In the genomic region with DNA sequence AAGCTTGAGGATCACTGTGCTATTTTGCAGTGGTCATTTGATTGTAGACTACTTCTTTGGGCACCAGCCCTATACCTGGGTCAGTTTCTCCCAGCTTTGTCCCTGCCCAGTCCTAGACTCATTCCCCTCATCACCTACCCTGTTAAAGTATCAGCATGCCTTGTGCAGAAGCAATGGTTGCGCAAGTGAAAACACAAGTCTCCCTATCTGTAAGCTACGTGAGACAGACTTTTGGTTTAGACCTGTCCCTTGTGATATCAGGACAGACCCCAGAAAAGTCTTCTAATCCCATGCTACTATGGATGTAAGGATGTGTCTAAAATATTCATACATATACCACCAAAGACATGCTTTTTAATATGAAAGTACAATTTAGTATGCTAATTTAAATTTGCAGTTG, we compare ENCODE assay signal across 22 cellular contexts.
"Had no signal": no experiment of that assay in that cellular context is flagged by ENCODE, and none has a peak within 500 bp of the region (broad histone marks: within the 10 kb centered on the region; RNA-seq: fewer than 3 reads in every experiment).

No MANE protein-coding gene starts in this region.

- H3K4me3 Mint-ChIP-seq: memory B cell, natural killer cell, type B pancreatic cell had no signal

- H3K4me1 ChIP-seq: gastrocnemius medialis, lower lobe of right lung, parathyroid adenoma, stomach, thyroid gland had no signal

- H3K36me3 Mint-ChIP-seq: memory B cell, natural killer cell, type B pancreatic cell had no signal

- H3K27ac ChIP-seq: coronary artery, gastrocnemius medialis, lower lobe of right lung, parathyroid adenoma, stomach, thyroid gland had no signal

- H3K27me3 Mint-ChIP-seq: memory B cell, progenitor cell of endocrine pancreas, type B pancreatic cell had no signal

- H2AFZ ChIP-seq: parathyroid adenoma had no signal

- DNase-seq: dermis blood vessel endothelial cell; effector memory CD4-positive, alpha-beta T cell; gastrocnemius medialis; head of caudate nucleus; left ventricle myocardium superior; lower lobe of right lung; natural killer cell; stimulated activated CD4-positive, alpha-beta T cell treated with anti-CD3 and anti-CD28 coated beads, Interleukin-12 subunit alpha, Interleukin-12 subunit beta, amount 100 ng/mL, for 4 hours; stimulated activated CD4-positive, alpha-beta T cell treated with anti-CD3 and anti-CD28 coated beads, Interleukin-1b, Interleukin-23, amount 100 ng/mL, for 48 hours; stimulated activated CD4-positive, alpha-beta T cell treated with anti-CD3 and anti-CD28 coated beads, Interleukin-4, amount 100 ng/mL, for 1 hour; stimulated activated CD8-positive, alpha-beta memory T cell treated with anti-CD3 and anti-CD28 coated beads, Interleukin-4, amount 100 ng/mL, for 48 hours; stimulated activated naive CD4-positive, alpha-beta T cell treated with Interleukin-2 at 50 U/mL for 16 hours; stomach; thyroid gland had no signal

- H3K9ac ChIP-seq: parathyroid adenoma had no signal

- H3K36me3 ChIP-seq: gastrocnemius medialis, lower lobe of right lung, stomach, thyroid gland had no signal

- H3K4me3 ChIP-seq: coronary artery, gastrocnemius medialis, lower lobe of right lung, smooth muscle cell, stomach, thyroid gland had no signal

- H3K4me1 Mint-ChIP-seq: natural killer cell had no signal

- H3K9me3 ChIP-seq: gastrocnemius medialis, lower lobe of right lung, stomach, thyroid gland had no signal

- H3K27me3 ChIP-seq: gastrocnemius medialis, stomach, thyroid gland had no signal

- FAIRE-seq: endothelial cell of umbilical vein, keratinocyte had no signal

- H3K9me3 Mint-ChIP-seq: memory B cell, natural killer cell had no signal

- H3K27ac Mint-ChIP-seq: memory B cell, natural killer cell, progenitor cell of endocrine pancreas, type B pancreatic cell had no signal

- H3K79me2 ChIP-seq: parathyroid adenoma had no signal

- ATAC-seq: gastrocnemius medialis, left ventricle myocardium superior, lower lobe of right lung, natural killer cell had no signal

- H3K4me2 ChIP-seq: smooth muscle cell had no signal
